Comparison of ENCODE assay signal across 1 cellular context in the genomic region with DNA sequence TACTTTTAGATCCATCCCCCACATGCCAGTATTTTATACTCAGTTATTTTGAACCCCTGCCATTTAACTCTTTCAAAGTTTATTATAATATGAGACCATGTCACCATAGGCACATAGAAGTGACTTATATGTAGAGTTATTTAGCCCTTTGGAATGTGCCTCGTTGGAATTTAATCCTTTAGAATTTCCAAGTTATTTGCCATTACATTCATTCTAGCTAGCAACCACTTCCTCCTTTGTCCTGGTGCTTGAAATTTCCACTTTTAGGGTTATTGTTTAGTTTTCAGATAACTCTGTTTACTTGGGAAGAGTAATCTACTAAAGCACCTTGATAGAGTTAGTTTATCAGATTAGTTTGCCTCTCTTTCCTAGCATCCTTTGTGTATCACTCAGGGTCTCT.
TF ChIP-seq lines count a peak whose summit lies in the region.

No MANE protein-coding gene starts in this region.

TF ChIP-seq in GM23338, 12 proteins besides CTCF, POLR2A, EP300 and RAD21 (continued from another document):
- TF ChIP-seq, protein P1, sequence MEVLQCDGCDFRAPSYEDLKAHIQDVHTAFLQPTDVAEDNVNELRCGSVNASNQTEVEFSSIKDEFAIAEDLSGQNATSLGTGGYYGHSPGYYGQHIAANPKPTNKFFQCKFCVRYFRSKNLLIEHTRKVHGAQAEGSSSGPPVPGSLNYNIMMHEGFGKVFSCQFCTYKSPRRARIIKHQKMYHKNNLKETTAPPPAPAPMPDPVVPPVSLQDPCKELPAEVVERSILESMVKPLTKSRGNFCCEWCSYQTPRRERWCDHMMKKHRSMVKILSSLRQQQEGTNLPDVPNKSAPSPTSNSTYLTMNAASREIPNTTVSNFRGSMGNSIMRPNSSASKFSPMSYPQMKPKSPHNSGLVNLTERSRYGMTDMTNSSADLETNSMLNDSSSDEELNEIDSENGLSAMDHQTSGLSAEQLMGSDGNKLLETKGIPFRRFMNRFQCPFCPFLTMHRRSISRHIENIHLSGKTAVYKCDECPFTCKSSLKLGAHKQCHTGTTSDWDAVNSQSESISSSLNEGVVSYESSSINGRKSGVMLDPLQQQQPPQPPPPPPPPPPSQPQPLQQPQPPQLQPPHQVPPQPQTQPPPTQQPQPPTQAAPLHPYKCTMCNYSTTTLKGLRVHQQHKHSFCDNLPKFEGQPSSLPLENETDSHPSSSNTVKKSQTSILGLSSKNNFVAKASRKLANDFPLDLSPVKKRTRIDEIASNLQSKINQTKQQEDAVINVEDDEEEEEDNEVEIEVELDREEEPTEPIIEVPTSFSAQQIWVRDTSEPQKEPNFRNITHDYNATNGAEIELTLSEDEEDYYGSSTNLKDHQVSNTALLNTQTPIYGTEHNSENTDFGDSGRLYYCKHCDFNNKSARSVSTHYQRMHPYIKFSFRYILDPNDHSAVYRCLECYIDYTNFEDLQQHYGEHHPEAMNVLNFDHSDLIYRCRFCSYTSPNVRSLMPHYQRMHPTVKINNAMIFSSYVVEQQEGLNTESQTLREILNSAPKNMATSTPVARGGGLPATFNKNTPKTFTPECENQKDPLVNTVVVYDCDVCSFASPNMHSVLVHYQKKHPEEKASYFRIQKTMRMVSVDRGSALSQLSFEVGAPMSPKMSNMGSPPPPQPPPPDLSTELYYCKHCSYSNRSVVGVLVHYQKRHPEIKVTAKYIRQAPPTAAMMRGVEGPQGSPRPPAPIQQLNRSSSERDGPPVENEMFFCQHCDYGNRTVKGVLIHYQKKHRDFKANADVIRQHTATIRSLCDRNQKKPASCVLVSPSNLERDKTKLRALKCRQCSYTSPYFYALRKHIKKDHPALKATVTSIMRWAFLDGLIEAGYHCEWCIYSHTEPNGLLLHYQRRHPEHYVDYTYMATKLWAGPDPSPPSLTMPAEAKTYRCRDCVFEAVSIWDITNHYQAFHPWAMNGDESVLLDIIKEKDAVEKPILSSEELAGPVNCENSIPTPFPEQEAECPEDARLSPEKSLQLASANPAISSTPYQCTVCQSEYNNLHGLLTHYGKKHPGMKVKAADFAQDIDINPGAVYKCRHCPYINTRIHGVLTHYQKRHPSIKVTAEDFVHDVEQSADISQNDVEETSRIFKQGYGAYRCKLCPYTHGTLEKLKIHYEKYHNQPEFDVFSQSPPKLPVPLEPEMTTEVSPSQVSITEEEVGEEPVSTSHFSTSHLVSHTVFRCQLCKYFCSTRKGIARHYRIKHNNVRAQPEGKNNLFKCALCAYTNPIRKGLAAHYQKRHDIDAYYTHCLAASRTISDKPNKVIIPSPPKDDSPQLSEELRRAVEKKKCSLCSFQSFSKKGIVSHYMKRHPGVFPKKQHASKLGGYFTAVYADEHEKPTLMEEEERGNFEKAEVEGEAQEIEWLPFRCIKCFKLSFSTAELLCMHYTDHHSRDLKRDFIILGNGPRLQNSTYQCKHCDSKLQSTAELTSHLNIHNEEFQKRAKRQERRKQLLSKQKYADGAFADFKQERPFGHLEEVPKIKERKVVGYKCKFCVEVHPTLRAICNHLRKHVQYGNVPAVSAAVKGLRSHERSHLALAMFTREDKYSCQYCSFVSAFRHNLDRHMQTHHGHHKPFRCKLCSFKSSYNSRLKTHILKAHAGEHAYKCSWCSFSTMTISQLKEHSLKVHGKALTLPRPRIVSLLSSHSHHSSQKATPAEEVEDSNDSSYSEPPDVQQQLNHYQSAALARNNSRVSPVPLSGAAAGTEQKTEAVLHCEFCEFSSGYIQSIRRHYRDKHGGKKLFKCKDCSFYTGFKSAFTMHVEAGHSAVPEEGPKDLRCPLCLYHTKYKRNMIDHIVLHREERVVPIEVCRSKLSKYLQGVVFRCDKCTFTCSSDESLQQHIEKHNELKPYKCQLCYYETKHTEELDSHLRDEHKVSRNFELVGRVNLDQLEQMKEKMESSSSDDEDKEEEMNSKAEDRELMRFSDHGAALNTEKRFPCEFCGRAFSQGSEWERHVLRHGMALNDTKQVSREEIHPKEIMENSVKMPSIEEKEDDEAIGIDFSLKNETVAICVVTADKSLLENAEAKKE (CRISPR knock-in tag; IDR thresholded peaks at IDR 0.05), result no peak
- no peak for TF ChIP-seq EZH2 (IDR thresholded peaks at IDR 0.05; ENCODE audit: low read depth, unreplicated experiment)
- TF ChIP-seq ZNF114 (CRISPR knock-in tag; IDR thresholded peaks at IDR 0.05), result no peak
- TF ChIP-seq, protein P2, sequence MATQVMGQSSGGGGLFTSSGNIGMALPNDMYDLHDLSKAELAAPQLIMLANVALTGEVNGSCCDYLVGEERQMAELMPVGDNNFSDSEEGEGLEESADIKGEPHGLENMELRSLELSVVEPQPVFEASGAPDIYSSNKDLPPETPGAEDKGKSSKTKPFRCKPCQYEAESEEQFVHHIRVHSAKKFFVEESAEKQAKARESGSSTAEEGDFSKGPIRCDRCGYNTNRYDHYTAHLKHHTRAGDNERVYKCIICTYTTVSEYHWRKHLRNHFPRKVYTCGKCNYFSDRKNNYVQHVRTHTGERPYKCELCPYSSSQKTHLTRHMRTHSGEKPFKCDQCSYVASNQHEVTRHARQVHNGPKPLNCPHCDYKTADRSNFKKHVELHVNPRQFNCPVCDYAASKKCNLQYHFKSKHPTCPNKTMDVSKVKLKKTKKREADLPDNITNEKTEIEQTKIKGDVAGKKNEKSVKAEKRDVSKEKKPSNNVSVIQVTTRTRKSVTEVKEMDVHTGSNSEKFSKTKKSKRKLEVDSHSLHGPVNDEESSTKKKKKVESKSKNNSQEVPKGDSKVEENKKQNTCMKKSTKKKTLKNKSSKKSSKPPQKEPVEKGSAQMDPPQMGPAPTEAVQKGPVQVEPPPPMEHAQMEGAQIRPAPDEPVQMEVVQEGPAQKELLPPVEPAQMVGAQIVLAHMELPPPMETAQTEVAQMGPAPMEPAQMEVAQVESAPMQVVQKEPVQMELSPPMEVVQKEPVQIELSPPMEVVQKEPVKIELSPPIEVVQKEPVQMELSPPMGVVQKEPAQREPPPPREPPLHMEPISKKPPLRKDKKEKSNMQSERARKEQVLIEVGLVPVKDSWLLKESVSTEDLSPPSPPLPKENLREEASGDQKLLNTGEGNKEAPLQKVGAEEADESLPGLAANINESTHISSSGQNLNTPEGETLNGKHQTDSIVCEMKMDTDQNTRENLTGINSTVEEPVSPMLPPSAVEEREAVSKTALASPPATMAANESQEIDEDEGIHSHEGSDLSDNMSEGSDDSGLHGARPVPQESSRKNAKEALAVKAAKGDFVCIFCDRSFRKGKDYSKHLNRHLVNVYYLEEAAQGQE (IDR thresholded peaks at IDR 0.05; ENCODE audit: unreplicated experiment), result no peak
- no peak for TF ChIP-seq NANOG (IDR thresholded peaks at IDR 0.05; ENCODE audit: borderline replicate concordance)
- TF ChIP-seq JUNB (IDR thresholded peaks at IDR 0.05; ENCODE audit: unreplicated experiment), result no peak
- TF ChIP-seq STAT1 (IDR thresholded peaks at IDR 0.05; ENCODE audit: unreplicated experiment), result no peak
- no peak for TF ChIP-seq EZH2phosphoT487 (IDR thresholded peaks at IDR 0.05; ENCODE audit: unreplicated experiment)
- TF ChIP-seq CREB1 (CRISPR knock-in tag; IDR thresholded peaks at IDR 0.05; ENCODE audit: low read depth), result no peak
